Comparison of ENCODE assay signal across 8 cellular contexts in genomic region chrX:153032397-153033118, GRCh38. TPM values are rescaled to one million over a fixed set of nuclear protein-coding genes. Genes with fewer than 3 reads are reported as not detected.
A peak's percentile ranks its signal among the peaks of the same experiment; 100 is the strongest.
DNase-seq lines count a peak whose midpoint lies in the region; ATAC-seq, FAIRE-seq and TF ChIP-seq lines count a peak whose summit lies in the region.

No MANE protein-coding gene starts in this region.

- dilution Hi-C loops in endothelial cell of umbilical vein (cut with MboI; ENCODE audit: extremely low pct_ligation_motif_present, low sequenced_read_pairs): no loop called here

- no peaks in the 10 kb centered on the region for H3K4me1 ChIP-seq in endothelial cell of umbilical vein (ENCODE audit: control insufficient read depth, extremely low read depth, insufficient read depth, low read length)

- TF ChIP-seq POLR2A in endothelial cell of umbilical vein (IDR thresholded peaks at IDR 0.05; ENCODE audit: low read depth, low read length): no peak

- CTCF ChIA-PET in endothelial cell of umbilical vein (lab: Charles Lee): interaction anchor here (0.6 to 2.9 kb wide), 13 partner anchors 12 to 636 kb away, joined by 3 to 19 read pairs (median 5); partner anchors contain the start of gene HAUS7

- H3K36me3 ChIP-seq in endothelial cell of umbilical vein (ENCODE audit: control insufficient read depth in 2 of 2, extremely low read depth in 1 of 2, insufficient read depth in 2 of 2, low read length in 2 of 2): no peaks in the 10 kb centered on the region

- H3K27ac ChIP-seq in 22Rv1 (no peak overlapping the region; the same call in 1 of the 2 replicates), endothelial cell of umbilical vein (ENCODE audit: insufficient read depth, low read depth, low read length) (no peak overlapping the region)

- POLR2A ChIA-PET in endothelial cell of umbilical vein (lab: Charles Lee): no interaction called here

- H3K27me3 ChIP-seq in endothelial cell of umbilical vein (ENCODE audit: control insufficient read depth in 2 of 2, insufficient read depth in 2 of 2, low read length in 2 of 2): no peaks in the 10 kb centered on the region

- no peaks in the 10 kb centered on the region for H3K79me2 ChIP-seq in endothelial cell of umbilical vein (ENCODE audit: control insufficient read depth, insufficient read depth, low read length)

- H3K9me3 ChIP-seq in endothelial cell of umbilical vein (replicated peaks; ENCODE audit: control insufficient read depth, insufficient read depth, low read length): no peaks in the 10 kb centered on the region

- intact Hi-C loops in endothelial cell of umbilical vein (cut with micrococcal nuclease): loop anchor here (1.0 to 10.0 kb wide), 6 partner anchors 73 to 636 kb away; no protein-coding TSS in a partner anchor

- no peaks in the 10 kb centered on the region for H3K9me1 ChIP-seq in endothelial cell of umbilical vein (replicated peaks; ENCODE audit: control insufficient read depth, extremely low read depth, insufficient read depth, low read length)

- peak overlapping the region; percentile 63 for H2AFZ ChIP-seq in endothelial cell of umbilical vein (ENCODE audit: low read depth, low read length)

- H3K4me3 ChIP-seq in endothelial cell of umbilical vein (replicated peaks in 1 of 3; ENCODE audit: insufficient read depth in 1 of 3, low read depth in 1 of 3, low read length in 3 of 3): peak overlapping the region in 2 of 3 experiments; percentile 20 to 27

- ATAC-seq in GM18498 (IDR thresholded peaks at IDR 0.05; ENCODE audit: unreplicated experiment) (peak; percentile 88), HG03095 (IDR thresholded peaks at IDR 0.05; ENCODE audit: unreplicated experiment) (peak; percentile 64)

- TF ChIP-seq CTCF in 22Rv1 (IDR thresholded peaks at IDR 0.05) (peak; percentile 80), endothelial cell of umbilical vein (IDR thresholded peaks at IDR 0.05; ENCODE audit: extremely low read depth in 1 of 2, insufficient read depth in 1 of 2, low read depth in 1 of 2, low read length in 2 of 2) (peak; percentile 69 to 83)

- peak overlapping the region; percentile 18 for H3K4me2 ChIP-seq in endothelial cell of umbilical vein (ENCODE audit: insufficient read depth, low read length)

- no peaks in the 10 kb centered on the region for H4K20me1 ChIP-seq in endothelial cell of umbilical vein (replicated peaks; ENCODE audit: control insufficient read depth, extremely low read depth, insufficient read depth, low read length)

- FAIRE-seq in endothelial cell of umbilical vein (lab: Jason Lieb, UNC): peak; percentile 87

- DNase-seq in NCI-H524 treated with DMSO at 0.1 percent for 48 hours (lab: John Stamatoyannopoulos, UW) (peak; percentile 2), endothelial cell of umbilical vein (ENCODE audit: low read depth, low spot score) (peak; percentile 56), mucosa of gallbladder (ENCODE audit: low spot score) (peak; percentile 66)
- DNase-seq in activated CD8-positive, alpha-beta memory T cell treated with anti-CD3 and anti-CD28 coated beads for 48 hours (ENCODE audit: low read depth in 2 of 3, low spot score in 2 of 3): peak; percentile 30 to 48 (median 38)
- peak; percentile 38 for DNase-seq in stimulated activated CD8-positive, alpha-beta memory T cell treated with anti-CD3 and anti-CD28 coated beads, Interleukin-4, amount 100 ng/mL, for 24 hours (ENCODE audit: low read depth)

- no TSS peak for BruUV-seq in endothelial cell of umbilical vein (replicated peaks; lab: Mats Ljungman, UMichigan)

- H3K9ac ChIP-seq in endothelial cell of umbilical vein (replicated peaks; ENCODE audit: extremely low read depth, insufficient read depth, low read length): peak overlapping the region; percentile 28

TF ChIP-seq in endothelial cell of umbilical vein, 7 proteins besides CTCF, POLR2A, EP300 and RAD21:
- no peak for TF ChIP-seq POLR2AphosphoS5 (IDR thresholded peaks at IDR 0.05; ENCODE audit: insufficient read depth, low read depth, low read length)
- TF ChIP-seq MYC (IDR thresholded peaks at IDR 0.05; ENCODE audit: low read depth, low read length): no peak
- TF ChIP-seq, protein P1, sequence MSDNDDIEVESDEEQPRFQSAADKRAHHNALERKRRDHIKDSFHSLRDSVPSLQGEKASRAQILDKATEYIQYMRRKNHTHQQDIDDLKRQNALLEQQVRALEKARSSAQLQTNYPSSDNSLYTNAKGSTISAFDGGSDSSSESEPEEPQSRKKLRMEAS (IDR thresholded peaks at IDR 0.05; ENCODE audit: insufficient read depth, insufficient read length): no peak
- TF ChIP-seq GATA2 (IDR thresholded peaks at IDR 0.05; ENCODE audit: insufficient read depth, insufficient read length, low read depth, low read length): no peak
- no peak for TF ChIP-seq FOS (IDR thresholded peaks at IDR 0.05; ENCODE audit: borderline replicate concordance, insufficient read depth, low read length)
- TF ChIP-seq JUN (IDR thresholded peaks at IDR 0.05; ENCODE audit: borderline replicate concordance, insufficient read depth, insufficient read length, low read depth): no peak
- TF ChIP-seq EZH2 (IDR thresholded peaks at IDR 0.05; ENCODE audit: borderline replicate concordance, low read depth, low read length, severe bottlenecking): no peak

RNA-seq across cellular contexts. Expression of gene PNMA3, which starts 23.7 kb away (rescaled TPM):
- not detected in 2 replicates for total RNA-seq in endothelial cell of umbilical vein
- polyA plus RNA-seq in endothelial cell of umbilical vein: not detected in 2 replicates
- polyA plus RNA-seq in endothelial cell of umbilical vein (2011; cell fraction: cytosol; rRNA removed): 0.01 TPM in 1 of 2 replicates, not detected in the other
- 0.26 and 0.35 TPM in 2 replicates for polyA plus RNA-seq in endothelial cell of umbilical vein (2011; cell fraction: nucleus; rRNA removed)
- polyA plus RNA-seq in endothelial cell of umbilical vein (2012): not detected in 2 replicates
- polyA minus RNA-seq in endothelial cell of umbilical vein: not detected in 2 replicates
- polyA minus RNA-seq in endothelial cell of umbilical vein (2011; cell fraction: cytosol; rRNA and poly(A)+ RNA removed): not detected
- polyA minus RNA-seq in endothelial cell of umbilical vein (2011; cell fraction: nucleus; rRNA and poly(A)+ RNA removed): not detected in 2 replicates
- 0.32 TPM for total RNA-seq in mucosa of gallbladder

RNA-seq across cellular contexts. Expression of gene PNMA5, which starts 38.6 kb away (rescaled TPM):
- total RNA-seq in endothelial cell of umbilical vein (not detected in 2 replicates), mucosa of gallbladder (not detected)
- not detected in 2 replicates for polyA plus RNA-seq in endothelial cell of umbilical vein
- polyA plus RNA-seq in endothelial cell of umbilical vein (2011; cell fraction: cytosol; rRNA removed): not detected in 2 replicates
- not detected in 2 replicates for polyA plus RNA-seq in endothelial cell of umbilical vein (2011; cell fraction: nucleus; rRNA removed)
- polyA plus RNA-seq in endothelial cell of umbilical vein (2012): not detected in 2 replicates
- not detected in 2 replicates for polyA minus RNA-seq in endothelial cell of umbilical vein
- not detected for polyA minus RNA-seq in endothelial cell of umbilical vein (2011; cell fraction: cytosol; rRNA and poly(A)+ RNA removed)
- polyA minus RNA-seq in endothelial cell of umbilical vein (2011; cell fraction: nucleus; rRNA and poly(A)+ RNA removed): not detected in 2 replicates

RNA-seq across cellular contexts. Expression of gene PNMA6A, which starts 39.7 kb away (rescaled TPM):
- total RNA-seq in endothelial cell of umbilical vein (1.3 and 1.8 TPM in 2 replicates), mucosa of gallbladder (0.98 TPM)
- polyA plus RNA-seq in endothelial cell of umbilical vein: 1.2 and 1.4 TPM in 2 replicates
- 0.65 and 1.2 TPM in 2 replicates for polyA plus RNA-seq in endothelial cell of umbilical vein (2011; cell fraction: cytosol; rRNA removed)
- polyA plus RNA-seq in endothelial cell of umbilical vein (2011; cell fraction: nucleus; rRNA removed): 1.5 and 1.8 TPM in 2 replicates
- polyA plus RNA-seq in endothelial cell of umbilical vein (2012): 1.7 and 2.6 TPM in 2 replicates
- 0.19 and 1.1 TPM in 2 replicates for polyA minus RNA-seq in endothelial cell of umbilical vein
- polyA minus RNA-seq in endothelial cell of umbilical vein (2011; cell fraction: cytosol; rRNA and poly(A)+ RNA removed): not detected
- 0.82 TPM in 1 of 2 replicates, not detected in the other for polyA minus RNA-seq in endothelial cell of umbilical vein (2011; cell fraction: nucleus; rRNA and poly(A)+ RNA removed)

Comparison
In these comparisons a context has a peak if more than half of its experiments do, and no peak if none do; other contexts are left out.
1. DNase-seq: peak in every context shown above with its lines; median percentile 66 in mucosa of gallbladder; 56 in endothelial cell of umbilical vein; 38 in activated CD8-positive, alpha-beta memory T cell treated with anti-CD3 and anti-CD28 coated beads for 48 hours; 38 in stimulated activated CD8-positive, alpha-beta memory T cell treated with anti-CD3 and anti-CD28 coated beads, Interleukin-4, amount 100 ng/mL, for 24 hours; 2 in NCI-H524 treated with DMSO at 0.1 percent for 48 hours.